8 cellular contexts compared by ENCODE assay signal in genomic region chr11:120211522-120212258, GRCh38. TPM values are rescaled to one million over a fixed set of nuclear protein-coding genes. Genes with fewer than 3 reads are reported as not detected.
DNase-seq lines count a peak whose midpoint lies in the region; ATAC-seq and TF ChIP-seq lines count a peak whose summit lies in the region.

No MANE protein-coding gene starts in this region.

- H3K27ac ChIP-seq in duodenal mucosa (ENCODE audit: low read depth, low read length) = peak overlapping the region; percentile 46

- peak overlapping the region; percentile 94 for H3K27ac Mint-ChIP-seq in neural crest cell (ENCODE audit: unreplicated experiment)

- H3K36me3 ChIP-seq in NT2/D1 (ENCODE audit: insufficient read depth, insufficient read length, low read length) (peaks cover 13% of the 10 kb centered on the region), duodenal mucosa (ENCODE audit: control insufficient read depth in 1 of 2, insufficient read depth in 2 of 2, low read length in 2 of 2) (peaks cover 5 to 7% of the 10 kb centered on the region in 2 donors)

- H3K9me3 Mint-ChIP-seq in neural crest cell = no peaks in the 10 kb centered on the region

- peaks cover 67% of the 10 kb centered on the region for H3K4me1 Mint-ChIP-seq in neural crest cell

- peak overlapping the region; percentile 56 for H3K4me3 ChIP-seq in NT2/D1 (ENCODE audit: insufficient read length, low read depth)
- H3K4me3 ChIP-seq in duodenal mucosa (ENCODE audit: low read depth in 1 of 2, low read length in 2 of 2) = peak overlapping the region; percentile 85 to 92

- H3K27me3 ChIP-seq in NT2/D1 (ENCODE audit: insufficient read depth, insufficient read length) (peaks cover 59% of the 10 kb centered on the region), duodenal mucosa (ENCODE audit: control insufficient read depth in 1 of 2, insufficient read depth in 2 of 2, low read length in 2 of 2) (no peaks in the 10 kb centered on the region)

- TF ChIP-seq CTCF in neural crest cell (conservative IDR thresholded peaks at IDR 0.05) (no peak), omental fat pad (IDR thresholded peaks at IDR 0.05) (no peak)

- no peaks in the 10 kb centered on the region for H3K36me3 Mint-ChIP-seq in neural crest cell (ENCODE audit: low read depth)

- H3K9ac ChIP-seq in NT2/D1 (ENCODE audit: insufficient read length, low read depth) (peak overlapping the region; percentile 72), duodenal mucosa (ENCODE audit: low read depth in 1 of 2, low read length in 2 of 2) (peak overlapping the region; percentile 71 to 73)

- H3K27me3 Mint-ChIP-seq in neural crest cell (ENCODE audit: low read depth) = peaks cover 4% of the 10 kb centered on the region

- peaks cover 17% of the 10 kb centered on the region for H3K4me1 ChIP-seq in NT2/D1 (ENCODE audit: insufficient read depth, insufficient read length)
- H3K4me1 ChIP-seq in duodenal mucosa (ENCODE audit: control insufficient read depth in 1 of 2, insufficient read depth in 2 of 2, low read length in 2 of 2) = peaks cover 51 to 54% of the 10 kb centered on the region in 2 donors

- ATAC-seq in GM18511 (IDR thresholded peaks at IDR 0.05; ENCODE audit: unreplicated experiment) (peak; percentile 24), GM19452 (IDR thresholded peaks at IDR 0.05; ENCODE audit: unreplicated experiment) (no peak), omental fat pad (ENCODE audit: low FRiP score) (no peak), GM21786 (IDR thresholded peaks at IDR 0.05; ENCODE audit: unreplicated experiment) (no peak), HG03354 (IDR thresholded peaks at IDR 0.05; ENCODE audit: poor library complexity, severe bottlenecking, unreplicated experiment) (no peak)

- DNase-seq in NT2/D1 (ENCODE audit: low read depth, low spot score) (no peak), neural crest cell (ENCODE audit: low read depth, low spot score) (no peak), omental fat pad (ENCODE audit: low spot score) (no peak)

- H3K9me3 ChIP-seq in NT2/D1 (ENCODE audit: insufficient read depth, low read length) (no peaks in the 10 kb centered on the region), duodenal mucosa (ENCODE audit: control insufficient read depth in 1 of 2, low read length in 2 of 2) (no peaks in the 10 kb centered on the region)

- peak overlapping the region; percentile 99 for H3K4me3 Mint-ChIP-seq in neural crest cell

RNA-seq across cellular contexts. Expression of gene OAF, which starts 0.9 kb away (rescaled TPM):
- total RNA-seq in neural crest cell (40.2 and 41.3 TPM in 2 replicates), omental fat pad (10 to 100 TPM; 32.3 to 97.4 (median 67.0) TPM)

RNA-seq across cellular contexts. Expression of gene POU2F3, which starts 28.2 kb away (rescaled TPM):
- total RNA-seq in neural crest cell (not detected in 2 replicates), omental fat pad (under 1 TPM in 2 of 4 donors, not detected in 2; 0.19 to 0.24 TPM)
